Comparison of ENCODE assay signal across 14 cellular contexts in the genomic region with DNA sequence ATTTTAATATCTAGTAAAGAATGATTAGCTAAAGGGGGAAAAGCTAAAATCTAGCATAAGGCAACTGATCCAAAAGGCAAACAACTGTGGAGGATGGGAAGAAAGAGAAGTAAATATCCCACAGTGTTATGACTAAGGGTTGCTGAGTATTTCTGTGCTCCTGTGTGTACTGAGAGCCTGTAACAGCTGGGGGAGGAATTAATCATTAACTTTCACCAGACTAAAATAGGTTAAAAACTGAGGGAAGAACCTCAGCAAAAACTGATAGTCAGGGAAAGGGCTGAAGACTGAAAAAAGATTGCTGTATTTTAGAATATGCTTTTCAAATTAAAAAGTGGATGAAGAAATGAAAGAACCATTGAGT.
DNase-seq lines count a peak whose midpoint lies in the region; ATAC-seq, FAIRE-seq and TF ChIP-seq lines count a peak whose summit lies in the region.
"Had no signal": no experiment of that assay in that cellular context is flagged by ENCODE, and none has a peak within 500 bp of the region (broad histone marks: within the 10 kb centered on the region; RNA-seq: fewer than 3 reads in every experiment).

No MANE protein-coding gene starts in this region.

- H3K4me1 ChIP-seq in astrocyte (ENCODE audit: insufficient read depth, low read length) = no peaks in the 10 kb centered on the region
- no peaks in the 10 kb centered on the region for H3K4me1 ChIP-seq in lower lobe of right lung
- no peaks in the 10 kb centered on the region for H3K4me1 ChIP-seq in stomach
- H3K4me1 ChIP-seq: left ventricle myocardium inferior, vagina had no signal

- TF ChIP-seq EP300 in stomach (IDR thresholded peaks at IDR 0.05) = no peak

- H3K9ac ChIP-seq in astrocyte (ENCODE audit: low read length) = no peak overlapping the region

- H3K4me2 ChIP-seq in astrocyte (ENCODE audit: low read length) = no peak overlapping the region

- H3K27ac Mint-ChIP-seq in astrocyte (ENCODE audit: unreplicated experiment) = peak overlapping the region; percentile 77

- no peak overlapping the region for H2AFZ ChIP-seq in astrocyte (ENCODE audit: low read depth, low read length)

- H3K9me3 Mint-ChIP-seq in astrocyte (ENCODE audit: unreplicated experiment) = no peaks in the 10 kb centered on the region

- H3K4me1 Mint-ChIP-seq in astrocyte (ENCODE audit: low read depth, unreplicated experiment) = peaks cover 14% of the 10 kb centered on the region

- TF ChIP-seq CTCF in astrocyte (IDR thresholded peaks at IDR 0.05; ENCODE audit: insufficient read depth, low read depth, low read length) = no peak
- TF ChIP-seq CTCF in lower lobe of right lung (IDR thresholded peaks at IDR 0.05) = no peak
- TF ChIP-seq CTCF in stomach (IDR thresholded peaks at IDR 0.05) = no peak

- no peaks in the 10 kb centered on the region for H3K27me3 ChIP-seq in astrocyte (ENCODE audit: insufficient read depth, low read length)
- H3K27me3 ChIP-seq in lower lobe of right lung (ENCODE audit: low read depth) = no peaks in the 10 kb centered on the region
- H3K27me3 ChIP-seq in stomach = no peaks in the 10 kb centered on the region
- H3K27me3 ChIP-seq: vagina had no signal

- no peak for TF ChIP-seq POLR2A in stomach (IDR thresholded peaks at IDR 0.05)

- peak; percentile 63 for ATAC-seq in HG02884 (IDR thresholded peaks at IDR 0.05; ENCODE audit: unreplicated experiment)
- ATAC-seq in lower lobe of right lung = peak; percentile 52 to 83
- ATAC-seq: Right ventricle myocardium inferior had no signal

- peak; percentile 90 for DNase-seq in DMS53 treated with DMSO at 0.1 percent for 48 hours (lab: John Stamatoyannopoulos, UW; ENCODE audit: unreplicated experiment)
- DNase-seq in astrocyte (ENCODE audit: low read depth) = no peak
- no peak for DNase-seq in lower lobe of right lung
- DNase-seq in SHP77 (lab: John Stamatoyannopoulos, UW) = no peak
- DNase-seq in pons (ENCODE audit: low spot score) = no peak
- no peak for DNase-seq in stomach
- no peak for DNase-seq in central memory CD4-positive, alpha-beta T cell
- DNase-seq: left ventricle myocardium inferior, NCI-H1436 had no signal

- no peaks in the 10 kb centered on the region for H3K27me3 Mint-ChIP-seq in astrocyte (ENCODE audit: low read depth, unreplicated experiment)

- H3K36me3 ChIP-seq in astrocyte (ENCODE audit: insufficient read depth, low read length) (no peaks in the 10 kb centered on the region), lower lobe of right lung (no peaks in the 10 kb centered on the region), stomach (no peaks in the 10 kb centered on the region)
- H3K36me3 ChIP-seq: left ventricle myocardium inferior, vagina had no signal

- H3K79me2 ChIP-seq in astrocyte (ENCODE audit: insufficient read depth, low read length) = no peaks in the 10 kb centered on the region

- H3K27ac ChIP-seq in astrocyte (ENCODE audit: low read depth, low read length) (no peak overlapping the region), lower lobe of right lung (no peak overlapping the region), stomach (no peak overlapping the region)
- H3K27ac ChIP-seq: left ventricle myocardium inferior, vagina had no signal

- H3K4me3 Mint-ChIP-seq in astrocyte (ENCODE audit: unreplicated experiment) = no peak overlapping the region

- H3K9me3 ChIP-seq in astrocyte (ENCODE audit: insufficient read depth, low read depth, low read length) (no peaks in the 10 kb centered on the region), lower lobe of right lung (no peaks in the 10 kb centered on the region), stomach (no peaks in the 10 kb centered on the region)
- H3K9me3 ChIP-seq: left ventricle myocardium inferior, vagina had no signal

- H3K4me3 ChIP-seq in astrocyte (ENCODE audit: insufficient read depth, low read depth, low read length) (no peak overlapping the region), lower lobe of right lung (no peak overlapping the region), stomach (no peak overlapping the region)
- H3K4me3 ChIP-seq: left ventricle myocardium inferior, vagina had no signal

- FAIRE-seq in astrocyte (lab: Jason Lieb, UNC) = no peak
- FAIRE-seq: GM12892, TTC549 had no signal

- intact Hi-C loops in lower lobe of right lung (cut with DNase I) (no loop called here), stomach (cut with DNase I; ENCODE audit: low total_unique reads) (no loop called here)

- H3K36me3 Mint-ChIP-seq in astrocyte (ENCODE audit: low read depth, unreplicated experiment) = no peaks in the 10 kb centered on the region

- no peaks in the 10 kb centered on the region for H4K20me1 ChIP-seq in astrocyte (ENCODE audit: insufficient read depth, low read length)
